In genomic region chr6:15366879-15367278, GRCh38 we compare ENCODE assay signal across 29 cellular contexts.
"Had no signal": no experiment of that assay in that cellular context is flagged by ENCODE, and none has a peak within 500 bp of the region (broad histone marks: within the 10 kb centered on the region; RNA-seq: fewer than 3 reads in every experiment).

No MANE protein-coding gene starts in this region.

- H2AFZ ChIP-seq: hepatocyte had no signal

- H3K27ac Mint-ChIP-seq: activated CD4-positive, alpha-beta memory T cell treated with anti-CD3 and anti-CD28 coated beads, Interleukin-2, amount 10 ng/mL, durations not matched to agents 7 days and 5 days; activated CD4-positive, alpha-beta T cell treated with anti-CD3 and anti-CD28 coated beads, Interleukin-2, amount 10 ng/mL, durations not matched to agents 7 days and 5 days; stimulated activated memory B cell treated with anti-CD40 and anti-IgM and Interleukin-4, amounts not matched to agents 10 μg/mL and 1 μg/mL and 100 μg/mL, for 72 hours had no signal

- H3K36me3 ChIP-seq: cardiac muscle cell, colonic mucosa, gastroesophageal sphincter, lower lobe of right lung, upper lobe of left lung, vagina had no signal

- ATAC-seq: activated naive CD4-positive, alpha-beta T cell treated with anti-CD3 and anti-CD28 coated beads, Interleukin-2, amount 50 U/mL, for 72 hours; activated T-cell treated with anti-CD3 and anti-CD28 coated beads, Interleukin-2, amount 50 U/mL, for 4 hours; gastroesophageal sphincter; lower lobe of right lung; sciatic nerve; stimulated activated memory B cell treated with anti-CD40 and anti-IgM and Interleukin-4, amounts not matched to agents 10 μg/mL and 1 μg/mL and 100 μg/mL, for 72 hours; stimulated activated naive CD8-positive, alpha-beta T cell treated with anti-CD3 and anti-CD28 coated beads, Interleukin-15, amount 100 ng/mL, for 72 hours; WTC11 had no signal

- H3K4me3 Mint-ChIP-seq: activated CD4-positive, alpha-beta memory T cell treated with anti-CD3 and anti-CD28 coated beads, Interleukin-2, amount 10 ng/mL, durations not matched to agents 7 days and 5 days; activated CD4-positive, alpha-beta T cell treated with anti-CD3 and anti-CD28 coated beads, Interleukin-2, amount 10 ng/mL, durations not matched to agents 7 days and 5 days; activated T-cell treated with anti-CD3 and anti-CD28 coated beads, Interleukin-2, amount 50 U/mL, for 4 hours; stimulated activated memory B cell treated with anti-CD40 and anti-IgM and Interleukin-4, amounts not matched to agents 10 μg/mL and 1 μg/mL and 100 μg/mL, for 72 hours; WTC11 had no signal

- H3K27me3 ChIP-seq: cardiac muscle cell, colonic mucosa, dorsolateral prefrontal cortex, gastroesophageal sphincter, hepatocyte, upper lobe of left lung, vagina had no signal

- H3K27ac ChIP-seq: cardiac muscle cell, colonic mucosa, gastroesophageal sphincter, hepatocyte, lower lobe of right lung, upper lobe of left lung, vagina had no signal

- FAIRE-seq: kidney had no signal

- DNase-seq: activated CD4-positive, alpha-beta memory T cell treated with anti-CD3 and anti-CD28 coated beads, Interleukin-2, amount 10 ng/mL, durations not matched to agents 7 days and 5 days; activated CD4-positive, alpha-beta T cell treated with anti-CD3 and anti-CD28 coated beads for 1 hour; activated CD4-positive, alpha-beta T cell treated with anti-CD3 and anti-CD28 coated beads, Interleukin-2, amount 10 ng/mL, durations not matched to agents 7 days and 5 days; activated naive CD4-positive, alpha-beta T cell; activated T-cell treated with anti-CD3 and anti-CD28 coated beads, Interleukin-2, amount 50 U/mL, for 4 hours; anterior cingulate cortex; cerebellar nuclear complex; colonic mucosa; dorsolateral prefrontal cortex; effector memory CD4-positive, alpha-beta T cell; kidney; lower lobe of right lung; mesendoderm; stimulated activated CD4-positive, alpha-beta T cell treated with anti-CD3 and anti-CD28 coated beads, Interleukin-4, amount 100 ng/mL, for 24 hours; stimulated activated naive CD8-positive, alpha-beta T cell treated with anti-CD3 and anti-CD28 coated beads, Interleukin-15, amount 100 ng/mL, for 72 hours; substantia nigra; upper lobe of left lung had no signal

- H3K27me3 Mint-ChIP-seq: activated CD4-positive, alpha-beta memory T cell treated with anti-CD3 and anti-CD28 coated beads, Interleukin-2, amount 10 ng/mL, durations not matched to agents 7 days and 5 days; activated CD4-positive, alpha-beta T cell treated with anti-CD3 and anti-CD28 coated beads, Interleukin-2, amount 10 ng/mL, durations not matched to agents 7 days and 5 days; stimulated activated memory B cell treated with anti-CD40 and anti-IgM and Interleukin-4, amounts not matched to agents 10 μg/mL and 1 μg/mL and 100 μg/mL, for 72 hours; stimulated activated naive CD8-positive, alpha-beta T cell treated with anti-CD3 and anti-CD28 coated beads, Interleukin-15, amount 100 ng/mL, for 72 hours had no signal

- H3K9me3 Mint-ChIP-seq: activated CD4-positive, alpha-beta memory T cell treated with anti-CD3 and anti-CD28 coated beads, Interleukin-2, amount 10 ng/mL, durations not matched to agents 7 days and 5 days; activated CD4-positive, alpha-beta T cell treated with anti-CD3 and anti-CD28 coated beads, Interleukin-2, amount 10 ng/mL, durations not matched to agents 7 days and 5 days; activated naive CD4-positive, alpha-beta T cell treated with anti-CD3 and anti-CD28 coated beads, Interleukin-2, amount 50 U/mL, for 72 hours; activated T-cell treated with anti-CD3 and anti-CD28 coated beads, Interleukin-2, amount 50 U/mL, for 4 hours; activated T-helper 2 cell treated with anti-CD3 and anti-CD28 coated beads, Interferon-gamma antibody, Interleukin-2, Interleukin-4, amounts not matched to agents 10 μg/mL and 5 μg/mL and 100 μg/mL, durations not matched to agents 14 hours and 24 hours and 36 hours; brain; nephron; stimulated activated memory B cell treated with anti-CD40 and anti-IgM and Interleukin-4, amounts not matched to agents 10 μg/mL and 1 μg/mL and 100 μg/mL, for 72 hours; stimulated activated naive CD8-positive, alpha-beta T cell treated with anti-CD3 and anti-CD28 coated beads, Interleukin-15, amount 100 ng/mL, for 72 hours; WTC11 had no signal

- H3K4me3 ChIP-seq: cardiac muscle cell, colonic mucosa, dorsolateral prefrontal cortex, gastroesophageal sphincter, hepatocyte, lower lobe of right lung, skin epidermis, upper lobe of left lung, vagina had no signal

- H3K36me3 Mint-ChIP-seq: WTC11 had no signal
